ENCODE assay signal across 26 cellular contexts in genomic region chr3:168989396-168989795, GRCh38.
DNase-seq lines count a peak whose midpoint lies in the region; ATAC-seq, FAIRE-seq and TF ChIP-seq lines count a peak whose summit lies in the region.
"Had no signal": no experiment of that assay in that cellular context is flagged by ENCODE, and none has a peak within 500 bp of the region (broad histone marks: within the 10 kb centered on the region; RNA-seq: fewer than 3 reads in every experiment).

No MANE protein-coding gene starts in this region.

- H3K9me3 ChIP-seq in adrenal gland (replicated peaks in 1 of 3) (no peaks in the 10 kb centered on the region), small intestine (ENCODE audit: control insufficient read depth, low read depth) (no peaks in the 10 kb centered on the region)
- H3K9me3 ChIP-seq: BLaER1 treated with 17β-estradiol and CSF1 and Interleukin-3, amounts not matched to agents 10 nM and 100 nM; Caco-2; left ventricle myocardium inferior; pancreas; sigmoid colon; SK-N-SH; tibial artery had no signal

- no peak for TF ChIP-seq CTCF in cardiac fibroblast (IDR thresholded peaks at IDR 0.05; ENCODE audit: low read depth, low read length)
- TF ChIP-seq CTCF in foreskin keratinocyte (conservative IDR thresholded peaks at IDR 0.05), result no peak
- TF ChIP-seq CTCF in adrenal gland (IDR thresholded peaks at IDR 0.05), result no peak

- peak; percentile 98 for ATAC-seq in foreskin keratinocyte
- ATAC-seq: activated T-cell treated with anti-CD3 and anti-CD28 coated beads, Interleukin-2, amount 50 U/mL, for 4 hours; pancreas; stimulated activated naive CD8-positive, alpha-beta T cell treated with anti-CD3 and anti-CD28 coated beads, Interleukin-15, amount 100 ng/mL, for 72 hours; T-helper 17 cell had no signal

- H3K4me1 ChIP-seq in foreskin keratinocyte, result peaks cover 4% of the 10 kb centered on the region
- no peaks in the 10 kb centered on the region for H3K4me1 ChIP-seq in adrenal gland (replicated peaks in 1 of 2)
- no peaks in the 10 kb centered on the region for H3K4me1 ChIP-seq in small intestine (ENCODE audit: control insufficient read depth in 2 of 2, insufficient read depth in 1 of 2, low read depth in 1 of 2, low read length in 1 of 2)
- H3K4me1 ChIP-seq: BLaER1 treated with 17β-estradiol and CSF1 and Interleukin-3, amounts not matched to agents 10 nM and 100 nM; Caco-2; left ventricle myocardium inferior; pancreas; tibial artery had no signal

- H3K27me3 ChIP-seq in foreskin keratinocyte, result no peaks in the 10 kb centered on the region
- H3K27me3 ChIP-seq in adrenal gland, result no peaks in the 10 kb centered on the region
- no peaks in the 10 kb centered on the region for H3K27me3 ChIP-seq in small intestine (ENCODE audit: control insufficient read depth in 2 of 2, insufficient read depth in 2 of 2, low read length in 2 of 2)
- H3K27me3 ChIP-seq: BLaER1 treated with 17β-estradiol and CSF1 and Interleukin-3, amounts not matched to agents 10 nM and 100 nM; pancreas; sigmoid colon; tibial artery had no signal

- 70 to 83% (median 76%) methylated on average over 5 of the region's 5 CpGs for WGBS in adrenal gland, 4 donors
- WGBS in small intestine, 3 donors, result 68 to 76% (median 74%) methylated on average over 5 of the region's 5 CpGs

- H3K36me3 ChIP-seq in adrenal gland (replicated peaks in 1 of 2) (no peaks in the 10 kb centered on the region), small intestine (ENCODE audit: control insufficient read depth in 2 of 2, insufficient read depth in 2 of 2, low read length in 2 of 2) (no peaks in the 10 kb centered on the region)
- H3K36me3 ChIP-seq: BLaER1 treated with 17β-estradiol and CSF1 and Interleukin-3, amounts not matched to agents 10 nM and 100 nM; left ventricle myocardium inferior; pancreas; sigmoid colon; tibial artery had no signal

- FAIRE-seq in small intestine (lab: Jason Lieb, UNC), result no peak
- FAIRE-seq: GM12891, pancreas had no signal

- DNase-seq in Ammon's horn (ENCODE audit: low spot score) (peak; percentile 7), NCI-H1105 treated with DMSO at 0.1 percent for 48 hours (lab: John Stamatoyannopoulos, UW) (peak; percentile 91), cardiac fibroblast (ENCODE audit: low read depth in 2 of 2) (peak; percentile 51 to 60), foreskin keratinocyte (peak; percentile 64 to 81), adrenal gland (no peak), NCI-H146 (lab: John Stamatoyannopoulos, UW) (no peak), GDM1 (lab: John Stamatoyannopoulos, UW) (no peak), small intestine (no peak)
- DNase-seq: ACHN; activated CD4-positive, alpha-beta T cell treated with anti-CD3 and anti-CD28 coated beads for 4 hours; activated T-cell treated with anti-CD3 and anti-CD28 coated beads, Interleukin-2, amount 50 U/mL, for 4 hours; Caco-2; left ventricle myocardium inferior; NCI-H1417 treated with DMSO at 0.1 percent for 48 hours; NCI-H2107; NCI-H524 treated with DMSO at 0.1 percent for 48 hours; pancreas; sigmoid colon; SK-N-SH; stimulated activated CD4-positive, alpha-beta T cell treated with anti-CD3 and anti-CD28 coated beads, Interleukin-15, amount 100 ng/mL, for 24 hours; stimulated activated naive CD8-positive, alpha-beta T cell treated with anti-CD3 and anti-CD28 coated beads, Interleukin-15, amount 100 ng/mL, for 72 hours; T-helper 17 cell; tibial artery had no signal

- H3K4me3 ChIP-seq in cardiac fibroblast (replicated peaks in 1 of 2; ENCODE audit: low read depth in 2 of 2, low read length in 2 of 2) (no peak overlapping the region), adrenal gland (no peak overlapping the region), small intestine (ENCODE audit: low read depth in 1 of 2, low read length in 2 of 2) (no peak overlapping the region)
- H3K4me3 ChIP-seq: BLaER1 treated with 17β-estradiol and CSF1 and Interleukin-3, amounts not matched to agents 10 nM and 100 nM; coronary artery; left ventricle myocardium inferior; pancreas; sigmoid colon; tibial artery had no signal

- H3K27ac ChIP-seq in foreskin keratinocyte, result no peak overlapping the region
- H3K27ac ChIP-seq in adrenal gland, result no peak overlapping the region
- H3K27ac ChIP-seq in small intestine (ENCODE audit: low read depth in 1 of 2, low read length in 1 of 2), result no peak overlapping the region
- H3K27ac ChIP-seq: BLaER1 treated with 17β-estradiol and CSF1 and Interleukin-3, amounts not matched to agents 10 nM and 100 nM; coronary artery; left ventricle myocardium inferior; pancreas; tibial artery had no signal

- TF ChIP-seq POLR2A in adrenal gland (IDR thresholded peaks at IDR 0.05), result no peak

- intact Hi-C loops in adrenal gland (cut with DNase I), result no loop called here

Comparison
In these comparisons a context has a peak if more than half of its experiments do, and no peak if none do; other contexts are left out.
1. DNase-seq: peak in Ammon's horn (single experiment), NCI-H1105 treated with DMSO at 0.1 percent for 48 hours (single experiment), cardiac fibroblast (2 of 2) and foreskin keratinocyte (2 of 2); none in adrenal gland (0 of 7), NCI-H146 (single experiment), GDM1 (single experiment) and small intestine (single experiment).